In the genomic region with DNA sequence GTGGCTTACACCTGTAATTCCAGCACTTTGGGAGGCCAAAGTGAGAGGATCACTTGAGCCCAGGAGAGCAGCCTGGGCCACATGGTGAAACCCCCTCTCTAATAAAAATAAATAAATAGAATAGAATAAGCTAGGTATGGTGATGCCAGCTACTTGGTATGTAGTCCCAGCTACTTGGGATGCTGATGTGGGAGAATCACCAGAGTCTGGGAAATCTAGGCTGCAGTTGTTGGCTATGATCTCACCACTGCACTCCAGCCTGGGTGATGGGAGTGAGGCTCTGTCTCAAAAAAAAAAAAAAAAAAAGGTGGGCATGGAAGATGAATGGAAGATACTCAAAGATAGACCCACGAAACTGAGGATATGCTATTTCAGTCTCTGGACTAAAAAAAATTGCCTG, we compare ENCODE assay signal across 19 cellular contexts.
A peak's percentile ranks its signal among the peaks of the same experiment; 100 is the strongest.
DNase-seq lines count a peak whose midpoint lies in the region; ATAC-seq and TF ChIP-seq lines count a peak whose summit lies in the region.
"Had no signal": no experiment of that assay in that cellular context is flagged by ENCODE, and none has a peak within 500 bp of the region (broad histone marks: within the 10 kb centered on the region; RNA-seq: fewer than 3 reads in every experiment).

No MANE protein-coding gene starts in this region.

- no peak for ATAC-seq in GM19324 (IDR thresholded peaks at IDR 0.05; ENCODE audit: low FRiP score, unreplicated experiment)
- ATAC-seq: effector memory CD8-positive, alpha-beta T cell; HepG2; left colon; T-helper 17 cell had no signal

- no peak overlapping the region for H3K4me3 ChIP-seq in astrocyte of the spinal cord (ENCODE audit: low read depth, low read length)
- H3K4me3 ChIP-seq: cardiac muscle cell had no signal

- TF ChIP-seq CTCF in astrocyte of the spinal cord (IDR thresholded peaks at IDR 0.05; ENCODE audit: low read depth, low read length), result no peak

- peak; percentile 65 for DNase-seq in ACHN
- DNase-seq in HS-5 (ENCODE audit: low read depth), result peak; percentile 76
- peak; percentile 67 for DNase-seq in astrocyte of the spinal cord (ENCODE audit: low read depth, low spot score)
- DNase-seq in kidney glomerular epithelial cell (lab: John Stamatoyannopoulos, UW), result peak; percentile 86
- DNase-seq in occipital lobe (lab: John Stamatoyannopoulos, UW), result no peak
- DNase-seq in DMS153 (lab: John Stamatoyannopoulos, UW), result no peak
- DNase-seq in NCI-H524 (lab: John Stamatoyannopoulos, UW), result no peak
- DNase-seq: activated CD4-positive, alpha-beta T cell treated with anti-CD3 and anti-CD28 coated beads for 1 hour; activated CD8-positive, alpha-beta memory T cell treated with anti-CD3 and anti-CD28 coated beads, Interleukin-2, amount 50 U/mL, for 4 hours; activated naive CD4-positive, alpha-beta T cell treated with anti-CD3 and anti-CD28 coated beads, Interleukin-2, amount 10 ng/mL, durations not matched to agents 7 days and 5 days; effector memory CD8-positive, alpha-beta T cell; left colon; naive B cell; stimulated activated CD4-positive, alpha-beta T cell treated with anti-CD3 and anti-CD28 coated beads, Interleukin-1b, Interleukin-23, amount 100 ng/mL, for 48 hours; substantia nigra; T-helper 17 cell had no signal

- in situ Hi-C loops in ACHN (cut with HindIII; ENCODE audit: low pct_ligation_motif_present, low pct_unique_long_range_greater_than_20kb, low sequenced_read_pairs), result no loop called here
- in situ Hi-C loops in astrocyte of the spinal cord (cut with HindIII; ENCODE audit: low sequenced_read_pairs), result no loop called here

Comparison
In these comparisons a context has a peak if more than half of its experiments do, and no peak if none do; other contexts are left out.
1. DNase-seq: peak in ACHN (single experiment), HS-5 (single experiment), astrocyte of the spinal cord (single experiment) and kidney glomerular epithelial cell (single experiment); none in occipital lobe (single experiment), DMS153 (single experiment) and NCI-H524 (0 of 2).